Comparison of ENCODE assay signal across 18 cellular contexts in the genomic region with DNA sequence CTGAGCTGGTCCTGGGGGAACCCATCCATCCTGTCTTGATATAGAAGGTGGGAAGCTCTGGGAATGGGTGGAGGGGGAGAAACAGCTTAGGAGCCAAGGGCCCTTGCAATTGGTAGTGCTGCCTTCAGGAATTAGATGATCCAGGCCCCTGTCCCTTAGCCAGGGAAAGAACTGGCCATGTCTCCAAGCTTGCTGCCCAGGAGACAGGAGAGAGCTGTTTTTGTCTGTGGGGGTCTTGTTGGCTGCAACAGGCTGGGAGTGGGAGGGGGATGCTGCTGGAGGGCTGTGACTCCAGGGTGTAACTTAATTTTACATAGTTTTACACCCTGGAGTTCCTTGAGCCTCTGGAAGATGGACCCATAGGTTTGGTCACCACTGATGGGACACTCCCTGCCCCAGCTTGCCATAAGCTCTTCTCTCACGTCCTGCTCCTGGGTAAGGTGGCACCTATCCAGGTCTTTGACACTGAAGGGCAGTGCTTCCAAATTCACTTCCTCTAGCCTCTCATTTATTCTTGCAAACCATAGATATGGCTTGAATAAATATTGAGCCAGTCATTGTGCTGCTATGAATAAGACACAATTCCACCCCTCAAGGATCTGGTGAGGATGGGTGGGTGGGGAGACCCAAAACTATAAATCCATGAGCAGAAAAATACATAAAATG. TPM values are rescaled to one million over a fixed set of nuclear protein-coding genes. Genes with fewer than 3 reads are reported as not detected.
DNase-seq lines count a peak whose midpoint lies in the region; ATAC-seq, FAIRE-seq and TF ChIP-seq lines count a peak whose summit lies in the region.
"Had no signal": no experiment of that assay in that cellular context is flagged by ENCODE, and none has a peak within 500 bp of the region (broad histone marks: within the 10 kb centered on the region; RNA-seq: fewer than 3 reads in every experiment).

No MANE protein-coding gene starts in this region.

- no peak overlapping the region for H3K18ac ChIP-seq in IMR-90 (ENCODE audit: low read depth, low read length)

- H3K9ac ChIP-seq in IMR-90 (ENCODE audit: low read depth, low read length), result no peak overlapping the region
- no peak overlapping the region for H3K9ac ChIP-seq in GM12878 (ENCODE audit: control insufficient read depth, insufficient read depth, low read length)

- no peak overlapping the region for H4K8ac ChIP-seq in IMR-90 (ENCODE audit: low read depth in 2 of 2, low read length in 2 of 2)

- H2BK15ac ChIP-seq in IMR-90 (ENCODE audit: low read depth, low read length), result no peak overlapping the region

- H3K9me3 Mint-ChIP-seq in natural killer cell treated with Interleukin-12 subunit alpha and Interleukin-12 subunit beta and Interleukin-15 and Interleukin-18, amount 100 ng/mL, for 72 hours, result no peaks in the 10 kb centered on the region
- H3K9me3 Mint-ChIP-seq: H9, type B pancreatic cell had no signal

- H3K4me3 Mint-ChIP-seq in natural killer cell treated with Interleukin-12 subunit alpha and Interleukin-12 subunit beta and Interleukin-15 and Interleukin-18, amount 100 ng/mL, for 72 hours, result no peak overlapping the region
- H3K4me3 Mint-ChIP-seq: H9, type B pancreatic cell had no signal

- 58% methylated on average over 1 of the region's 1 CpG for WGBS in A549 (ENCODE audit: missing lambda C conversion rate)
- WGBS in IMR-90 (ENCODE audit: extremely low coverage in 2 of 2, insufficient read length in 1 of 2), 2 experiments, result no CpG with 5 or more reads among the region's 1 CpG
- WGBS in GM12878 (ENCODE audit: insufficient coverage, insufficient replicate concordance, low lambda C conversion rate, missing lambda C conversion rate), result 44% methylated on average over 1 of the region's 1 CpG
- WGBS in right lobe of liver (ENCODE audit: insufficient coverage, low coverage, low lambda C conversion rate, missing lambda C conversion rate), result 25% methylated on average over 1 of the region's 1 CpG

- no peak overlapping the region for H3K4ac ChIP-seq in IMR-90 (ENCODE audit: low read depth, low read length)

- CTCF ChIA-PET in A549 (lab: Yijun Ruan, JAX) (interaction anchor here (0.6 to 2.4 kb wide), 6 partner anchors 10 to 292 kb away, joined by 3 to 26 read pairs (median 4); a partner anchor contains a TSS), IMR-90 (lab: Yijun Ruan, JAX) (no interaction called here), GM12878 (lab: Yijun Ruan, JAX) (interaction anchor here (0.9 to 1.8 kb wide), 2 partner anchors 13 to 264 kb away, joined by 3 to 9 read pairs; no protein-coding TSS in a partner anchor)

- peaks cover 0 to 5% of the 10 kb centered on the region in 2 donors for H3K27me3 Mint-ChIP-seq in natural killer cell treated with Interleukin-12 subunit alpha and Interleukin-12 subunit beta and Interleukin-15 and Interleukin-18, amount 100 ng/mL, for 72 hours
- H3K27me3 Mint-ChIP-seq: type B pancreatic cell had no signal

- H3K4me3 ChIP-seq in A549 (no peak overlapping the region), IMR-90 (ENCODE audit: insufficient read depth, low read depth, low read length) (no peak overlapping the region), GM12878 (no peak overlapping the region), right lobe of liver (no peak overlapping the region), breast epithelium (no peak overlapping the region)

- POLR2A ChIA-PET in A549 (lab: Yijun Ruan, JAX) (no interaction called here), IMR-90 (lab: Charles Lee; ENCODE audit: unreplicated experiment) (interaction anchor here (0.6 kb wide), 1 partner anchor 162 kb away, joined by 4 read pairs; no protein-coding TSS in a partner anchor), GM12878 (lab: Charles Lee) (interaction anchor here (0.6 to 1.0 kb wide), 2 partner anchors 23 to 72 kb away, joined by 3 read pairs; no protein-coding TSS in a partner anchor)

- H4K91ac ChIP-seq in IMR-90 (ENCODE audit: insufficient read depth, low read depth, low read length), result no peak overlapping the region

- peak overlapping the region; percentile 38 for H2AFZ ChIP-seq in IMR-90 (replicated peaks; ENCODE audit: low read length, poor library complexity)
- no peak overlapping the region for H2AFZ ChIP-seq in GM12878 (ENCODE audit: control insufficient read depth, low read depth, low read length)

- no peak overlapping the region for H3K27ac Mint-ChIP-seq in natural killer cell treated with Interleukin-12 subunit alpha and Interleukin-12 subunit beta and Interleukin-15 and Interleukin-18, amount 100 ng/mL, for 72 hours
- H3K27ac Mint-ChIP-seq: type B pancreatic cell had no signal

- peaks cover 2% of the 10 kb centered on the region; the same call in 1 of the 2 replicates for H3K9me1 ChIP-seq in IMR-90 (ENCODE audit: insufficient read depth, low read length)

- TF ChIP-seq EP300 in A549 (IDR thresholded peaks at IDR 0.05) (no peak), GM12878 (IDR thresholded peaks at IDR 0.05; ENCODE audit: borderline replicate concordance in 1 of 2, control insufficient read depth in 1 of 2, low read depth in 2 of 2, low read length in 2 of 2) (no peak)

- SMC1A ChIA-PET in GM12878 (lab: Charles Lee; ENCODE audit: uncharacterized antibody, unreplicated experiment), result interaction anchor here (0.7 to 1.6 kb wide), 2 partner anchors 292 to 297 kb away, joined by 3 read pairs; no protein-coding TSS in a partner anchor

- H3K79me2 ChIP-seq in GM12878 (ENCODE audit: control insufficient read depth, insufficient read depth, low read length), result no peaks in the 10 kb centered on the region; the same call in 1 of the 2 replicates

- H3K79me1 ChIP-seq in IMR-90 (ENCODE audit: low read depth in 1 of 2, low read length in 2 of 2), result peaks cover 22 to 31% of the 10 kb centered on the region in 2 experiments

- no peak overlapping the region for H2BK120ac ChIP-seq in IMR-90 (ENCODE audit: low read depth, low read length)

- TF ChIP-seq RAD21 in A549 (conservative IDR thresholded peaks at IDR 0.05 in 1 of 2, IDR thresholded peaks at IDR 0.05 in 1 of 2), result no peak
- no peak for TF ChIP-seq RAD21 in IMR-90 (IDR thresholded peaks at IDR 0.05; ENCODE audit: low read length)
- no peak for TF ChIP-seq RAD21 in GM12878 (IDR thresholded peaks at IDR 0.05; ENCODE audit: insufficient read depth, low read depth, low read length)

- no peak overlapping the region for H3K4me2 ChIP-seq in A549
- no peak overlapping the region for H3K4me2 ChIP-seq in IMR-90 (ENCODE audit: low read depth, low read length)
- no peak overlapping the region for H3K4me2 ChIP-seq in GM12878 (ENCODE audit: control insufficient read depth, insufficient read depth)

- peaks cover 43% of the 10 kb centered on the region for H3K36me3 ChIP-seq in IMR-90 (ENCODE audit: control insufficient read depth, insufficient read depth, low read length)
- H3K36me3 ChIP-seq in GM12878 (ENCODE audit: control insufficient read depth in 2 of 2, insufficient read depth in 2 of 2, low read length in 1 of 2), result peaks cover 11 to 22% of the 10 kb centered on the region in 2 experiments
- H3K36me3 ChIP-seq in right lobe of liver, result peaks cover 0 to 39% (median 17%) of the 10 kb centered on the region in 4 donors
- H3K36me3 ChIP-seq in breast epithelium, result no peaks in the 10 kb centered on the region

- intact Hi-C loops in IMR-90 (cut with micrococcal nuclease) (no loop called here), GM12878 (cut with micrococcal nuclease; ENCODE audit: unreplicated experiment) (no loop called here), right lobe of liver (cut with DNase I) (no loop called here), breast epithelium (cut with DNase I; ENCODE audit: low total_unique reads) (no loop called here)

- H2BK5ac ChIP-seq in IMR-90 (ENCODE audit: low read depth, low read length, poor library complexity, severe bottlenecking), result no peak overlapping the region

- in situ Hi-C loops in IMR-90 (cut with MboI; ENCODE audit: low sequenced_read_pairs), result no loop called here
- in situ Hi-C loops in GM12878 (cut with MboI), result no loop called here

- dilution Hi-C loops in IMR-90 (cut with HindIII; ENCODE audit: low sequenced_read_pairs, unreplicated experiment), result no loop called here

- TF ChIP-seq CTCF in A549 (IDR thresholded peaks at IDR 0.05) (no peak), IMR-90 (conservative IDR thresholded peaks at IDR 0.05; ENCODE audit: low read depth, low read length) (no peak), GM12878 (IDR thresholded peaks at IDR 0.05 in 2 of 3, conservative IDR thresholded peaks at IDR 0.05 in 1 of 3; ENCODE audit: control insufficient read depth in 2 of 3, extremely low read depth in 1 of 3, insufficient read depth in 1 of 3, low read depth in 3 of 3, low read length in 3 of 3) (no peak), right lobe of liver (IDR thresholded peaks at IDR 0.05) (no peak), GM10266 (IDR thresholded peaks at IDR 0.05; ENCODE audit: control insufficient read depth, insufficient read depth, low read depth, missing control alignments) (no peak), breast epithelium (IDR thresholded peaks at IDR 0.05) (no peak)

- TF ChIP-seq POLR2A in A549 (IDR thresholded peaks at IDR 0.05; ENCODE audit: low read length) (no peak), IMR-90 (IDR thresholded peaks at IDR 0.05; ENCODE audit: low read depth, low read length) (peak; percentile 39; the same call in 1 of the 2 replicates), GM12878 (IDR thresholded peaks at IDR 0.05; ENCODE audit: low read depth, low read length) (0 out of 2 replicates have a peak, but pooled peaks have one; percentile 14), right lobe of liver (IDR thresholded peaks at IDR 0.05) (no peak), breast epithelium (IDR thresholded peaks at IDR 0.05) (no peak)

- H3K27me3 ChIP-seq in IMR-90 (ENCODE audit: control insufficient read depth, insufficient read depth, low read length) (no peaks in the 10 kb centered on the region), GM12878 (replicated peaks in 1 of 2; ENCODE audit: control insufficient read depth in 2 of 2, insufficient read depth in 2 of 2, low read length in 1 of 2) (no peaks in the 10 kb centered on the region), right lobe of liver (no peaks in the 10 kb centered on the region), breast epithelium (no peaks in the 10 kb centered on the region)

- H4K20me1 ChIP-seq in IMR-90 (ENCODE audit: insufficient read depth, low read length) (peaks cover 53% of the 10 kb centered on the region), GM12878 (ENCODE audit: control insufficient read depth, insufficient read depth) (no peaks in the 10 kb centered on the region)

- H3K4me1 ChIP-seq in A549 (no peaks in the 10 kb centered on the region), IMR-90 (ENCODE audit: control insufficient read depth, insufficient read depth, low read length) (peaks cover 9% of the 10 kb centered on the region; the same call in 1 of the 2 replicates), GM12878 (ENCODE audit: control insufficient read depth, insufficient read depth, low read length) (no peaks in the 10 kb centered on the region), right lobe of liver (no peaks in the 10 kb centered on the region), breast epithelium (no peaks in the 10 kb centered on the region)

- H2AK9ac ChIP-seq in IMR-90 (replicated peaks; ENCODE audit: low read depth, low read length, poor library complexity), result peak overlapping the region; percentile 6

- no peak overlapping the region; a peak in 1 of 6 replicates for H3K27ac ChIP-seq in A549
- no peak overlapping the region for H3K27ac ChIP-seq in IMR-90 (ENCODE audit: insufficient read depth, low read length)
- no peak overlapping the region for H3K27ac ChIP-seq in GM12878 (ENCODE audit: control insufficient read depth, insufficient read depth)
- no peak overlapping the region for H3K27ac ChIP-seq in right lobe of liver
- no peak overlapping the region for H3K27ac ChIP-seq in breast epithelium

- H2BK20ac ChIP-seq in IMR-90 (ENCODE audit: low read depth, low read length), result no peak overlapping the region

- BruUV-seq in IMR-90 (replicated peaks; lab: Mats Ljungman, UMichigan), result no TSS peak
- BruUV-seq in GM12878 (replicated peaks; lab: Mats Ljungman, UMichigan), result no TSS peak

- no peak overlapping the region for H3K56ac ChIP-seq in IMR-90 (ENCODE audit: extremely low read depth, insufficient read depth, low read length)

- H2AK5ac ChIP-seq in IMR-90 (ENCODE audit: low read depth, low read length), result no peak overlapping the region

- RAD21 ChIA-PET in GM12878 (lab: Charles Lee; ENCODE audit: unreplicated experiment), result interaction anchor here (0.6 to 0.9 kb wide), 3 partner anchors 10 to 150 kb away, joined by 3 to 4 read pairs (median 3); no protein-coding TSS in a partner anchor

- H3K4me1 Mint-ChIP-seq in natural killer cell treated with Interleukin-12 subunit alpha and Interleukin-12 subunit beta and Interleukin-15 and Interleukin-18, amount 100 ng/mL, for 72 hours (ENCODE audit: low read depth in 2 of 2), result no peaks in the 10 kb centered on the region
- H3K4me1 Mint-ChIP-seq: H9 had no signal

- DNase-seq in A549 (ENCODE audit: low read depth in 1 of 2, low spot score in 1 of 2) (no peak), IMR-90 (peak; percentile 31), GM12878 (ENCODE audit: low read depth, low spot score) (no peak), right lobe of liver (no peak), GM10266 (ENCODE audit: extremely low spot score) (no peak), NCI-H524 (lab: John Stamatoyannopoulos, UW) (no peak), breast epithelium (ENCODE audit: low spot score in 2 of 2) (no peak)
- no peak for DNase-seq in natural killer cell treated with Interleukin-12 subunit alpha and Interleukin-12 subunit beta and Interleukin-15 and Interleukin-18, amount 100 ng/mL, for 72 hours (ENCODE audit: low spot score)
- DNase-seq: activated effector memory CD4-positive, alpha-beta T cell treated with Interleukin-2 at 50 U/mL for 16 hours; COR-L47; H9; Kasumi-1; NCI-H1092 treated with DMSO at 0.1 percent for 48 hours; NCI-H526 treated with DMSO at 0.1 percent for 48 hours; stimulated activated naive CD4-positive, alpha-beta T cell treated with Interleukin-2 at 50 U/mL for 16 hours had no signal

- H4K5ac ChIP-seq in IMR-90 (ENCODE audit: low read depth, low read length), result no peak overlapping the region

- FAIRE-seq in A549 (lab: Jason Lieb, UNC) (no peak), GM12878 (lab: Jason Lieb, UNC) (peak; percentile 27)
- FAIRE-seq: colon had no signal

- ATAC-seq in A549 (no peak; a peak in 1 of 6 replicates), IMR-90 (ENCODE audit: low read depth) (no peak), GM12878 (no peak), right lobe of liver (peak in 3 of 4 donors; percentile 33 to 47 (median 41))
- no peak for ATAC-seq in natural killer cell treated with Interleukin-12 subunit alpha and Interleukin-12 subunit beta and Interleukin-15 and Interleukin-18, amount 100 ng/mL, for 72 hours
- ATAC-seq: sciatic nerve had no signal

- no peaks in the 10 kb centered on the region for H3K36me3 Mint-ChIP-seq in natural killer cell treated with Interleukin-12 subunit alpha and Interleukin-12 subunit beta and Interleukin-15 and Interleukin-18, amount 100 ng/mL, for 72 hours

- no peak overlapping the region for H3K23ac ChIP-seq in IMR-90 (ENCODE audit: low read depth, low read length)

- H3K14ac ChIP-seq in IMR-90 (replicated peaks; ENCODE audit: low read depth, low read length), result no peak overlapping the region

- H3K9me3 ChIP-seq in A549 (no peaks in the 10 kb centered on the region), IMR-90 (ENCODE audit: control insufficient read depth, insufficient read depth, low read length) (no peaks in the 10 kb centered on the region), GM12878 (replicated peaks; ENCODE audit: control insufficient read depth, insufficient read depth, low read length) (no peaks in the 10 kb centered on the region), right lobe of liver (no peaks in the 10 kb centered on the region), breast epithelium (no peaks in the 10 kb centered on the region)

RNA-seq across cellular contexts. Expression of a gene that starts 16.8 kb away (rescaled TPM):
- 83.7 and 101 TPM in 2 replicates for polyA plus RNA-seq in A549 (2011; rRNA removed)
- polyA plus RNA-seq in A549 (2012; cell fraction: cytosol; rRNA removed), result 71.6 and 78.6 TPM in 2 replicates
- 87.2 and 111 TPM in 2 replicates for polyA plus RNA-seq in A549 (2012; cell fraction: nucleus; rRNA removed)
- polyA plus RNA-seq in A549 (2017; fragmentation: RNase III; extraction: RNeasy Plus Mini Kit Qiagen cat#74134 plus additional on column Dnase treatment), result 35.4 to 41.1 TPM (median 35.8 TPM) in 3 replicates
- polyA minus RNA-seq in A549 (2011; rRNA and poly(A)+ RNA removed), result 125 and 135 TPM in 2 replicates
- total RNA-seq in IMR-90 (2012; rRNA removed), result 156 and 190 TPM in 2 replicates
- 211 and 234 TPM in 2 replicates for polyA plus RNA-seq in IMR-90 (2012; rRNA removed)
- 69.3 and 213 TPM in 2 replicates for polyA plus RNA-seq in IMR-90 (2012; cell fraction: cytosol; rRNA removed)
- 853 and 1,420 TPM in 2 replicates for polyA plus RNA-seq in IMR-90 (2012; cell fraction: nucleus; rRNA removed; ENCODE audit: low replicate concordance)
- 183 and 202 TPM in 2 replicates for total RNA-seq in GM12878 (2013; cell fraction: nucleolus; rRNA removed)
- 23.2 and 26.8 TPM in 2 replicates for total RNA-seq in GM12878 (2014; rRNA removed)
- total RNA-seq in GM12878 (2014; rRNA removed; fragmentation: Illumina TruSeq; extraction: Trizol), result 11.1 and 11.4 TPM in 2 replicates
- 24.5 and 29.5 TPM in 2 replicates for total RNA-seq in GM12878 (2021)
- polyA plus RNA-seq in GM12878 (2011; ENCODE audit: low read depth), result 53.3 TPM
- polyA plus RNA-seq in GM12878 (2011; rRNA removed), result 86.0 and 140 TPM in 2 replicates
- polyA plus RNA-seq in GM12878 (2011; cell fraction: cytosol; rRNA removed), result 139 and 149 TPM in 2 replicates
- polyA plus RNA-seq in GM12878 (2011; cell fraction: nucleus; rRNA removed), result 331 and 548 TPM in 2 replicates
- polyA plus RNA-seq in GM12878 (2012), result 77.6 and 104 TPM in 2 replicates
- polyA plus RNA-seq in GM12878 (2014; fragmentation: Illumina TruSeq; extraction: Trizol), result 18.1 and 22.4 TPM in 2 replicates
- 1 to 10 TPM; 2.9 to 4.3 TPM for polyA plus RNA-seq in GM12878 (2014; fragmentation: Nextera tagmentation; extraction: Ambion mirVana)
- polyA plus RNA-seq in GM12878 (2014; rRNA removed), result 25.6 and 27.2 TPM in 2 replicates
- 1 to 10 TPM in 1 of 2 experiments, under 1 TPM in 1; 0.96 to 1.3 TPM for polyA plus RNA-seq in GM12878 (2016; fragmentation: Nextera tagmentation; extraction: Ambion mirVana)
- polyA minus RNA-seq in GM12878 (2011; rRNA and poly(A)+ RNA removed), result 232 and 237 TPM in 2 replicates
- 38.4 and 39.6 TPM in 2 replicates for polyA minus RNA-seq in GM12878 (2011; cell fraction: cytosol; rRNA and poly(A)+ RNA removed)
- polyA minus RNA-seq in GM12878 (2011; cell fraction: nucleus; rRNA and poly(A)+ RNA removed), result 127 and 145 TPM in 2 replicates
- 100 to 1,000 TPM in 5 of 6 experiments, 10 to 100 TPM in 1; 91.3 to 571 (median 132) TPM for total RNA-seq in right lobe of liver
- total RNA-seq in natural killer cell treated with Interleukin-12 subunit alpha and Interleukin-12 subunit beta and Interleukin-15 and Interleukin-18, amount 100 ng/mL, for 72 hours, result 10 to 100 TPM; 36.8 to 43.0 TPM
- total RNA-seq in breast epithelium, result 100 to 1,000 TPM; 123 to 230 (median 132) TPM

Comparison
In these comparisons a context has a peak if more than half of its experiments do, and no peak if none do; other contexts are left out.
1. ATAC-seq: peak in right lobe of liver (3 of 4); none in A549 (0 of 2), IMR-90 (single experiment), GM12878 (single experiment) and natural killer cell treated with Interleukin-12 subunit alpha and Interleukin-12 subunit beta and Interleukin-15 and Interleukin-18, amount 100 ng/mL, for 72 hours (0 of 2).
2. POLR2A ChIP-seq: peak in IMR-90 (single experiment) and GM12878 (single experiment); none in A549 (single experiment), right lobe of liver (single experiment) and breast epithelium (single experiment).